ENCODE assay signal across 8 cellular contexts in the genomic region with DNA sequence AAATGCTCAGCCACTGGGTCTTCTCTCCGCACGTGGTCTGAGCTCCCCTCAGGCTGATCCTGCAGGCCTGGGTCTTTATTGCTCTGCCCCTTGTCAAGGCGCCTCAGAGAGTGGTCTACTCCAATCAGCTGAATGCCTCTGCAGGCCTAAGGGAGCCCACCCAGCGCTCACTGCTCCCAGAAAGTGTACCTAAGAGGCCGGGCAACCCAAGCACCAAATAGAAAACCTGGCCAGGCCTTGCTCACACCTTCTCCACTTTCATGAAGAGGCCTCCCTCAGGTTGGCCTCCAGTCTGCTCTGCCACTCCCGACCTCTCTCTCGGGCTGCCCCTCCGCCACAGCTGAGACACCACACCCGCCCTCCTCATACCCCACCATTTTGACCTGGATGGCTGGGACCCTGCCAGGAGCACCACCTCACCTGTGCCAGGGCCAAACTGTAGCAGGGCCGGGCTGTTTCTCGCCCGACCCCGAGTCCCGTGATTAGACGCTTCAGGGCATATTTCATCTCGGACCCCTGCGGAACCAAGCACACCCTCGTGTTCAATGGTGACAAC. TPM values are rescaled to one million over a fixed set of nuclear protein-coding genes. Genes with fewer than 3 reads are reported as not detected.
DNase-seq lines count a peak whose midpoint lies in the region; ATAC-seq, FAIRE-seq and TF ChIP-seq lines count a peak whose summit lies in the region.

No MANE protein-coding gene starts in this region.

- peak overlapping the region; percentile 75 for H3K4me3 ChIP-seq in ACC112 (ENCODE audit: low read depth, low read length)
- H3K4me3 ChIP-seq in bronchial epithelial cell (ENCODE audit: low read depth, low read length), result peak overlapping the region; percentile 100
- H3K4me3 ChIP-seq in mucosa of descending colon, result peak overlapping the region; percentile 48

- H3K4me1 ChIP-seq in ACC112 (ENCODE audit: control insufficient read depth, insufficient read depth, low read length, unreplicated experiment), result peaks cover 15% of the 10 kb centered on the region
- H3K4me1 ChIP-seq in mucosa of descending colon (ENCODE audit: low read depth), result peaks cover 26% of the 10 kb centered on the region

- no peak for FAIRE-seq in bronchial epithelial cell (lab: Jason Lieb, UNC)

- intact Hi-C loops in mucosa of descending colon (cut with DNase I, micrococcal nuclease), result no loop called here

- POLR2A ChIA-PET in HEK293T (lab: Yijun Ruan, JAX), result interaction anchor here (0.9 to 3.4 kb wide), 11 partner anchors 9 to 385 kb away, joined by 3 to 22 read pairs (median 5); a partner anchor contains a TSS

- H3K27ac ChIP-seq in ACC112 (ENCODE audit: low read depth, low read length), result no peak overlapping the region

- CTCF ChIA-PET in HEK293T (lab: Yijun Ruan, JAX), result interaction anchor here (0.6 to 0.9 kb wide), 3 partner anchors 12 to 57 kb away, joined by 3 read pairs; no protein-coding TSS in a partner anchor

- H3K36me3 ChIP-seq in ACC112 (ENCODE audit: insufficient read depth, low read length) (peaks cover 22% of the 10 kb centered on the region; the same call in 1 of the 2 replicates), bronchial epithelial cell (ENCODE audit: control insufficient read depth, insufficient read depth, low read length) (peaks cover 39% of the 10 kb centered on the region), mucosa of descending colon (ENCODE audit: low read depth) (no peaks in the 10 kb centered on the region)

- DNase-seq in bronchial epithelial cell (ENCODE audit: low read depth) (no peak), mucosa of descending colon (no peak), HEK293T (ENCODE audit: extremely low spot score) (no peak), GM03348 (ENCODE audit: low spot score) (no peak), GM20000 (ENCODE audit: low spot score) (no peak), Kasumi-1 (lab: John Stamatoyannopoulos, UW) (no peak)

- no peaks in the 10 kb centered on the region for H3K9me3 ChIP-seq in mucosa of descending colon

- H3K27me3 ChIP-seq in ACC112 (ENCODE audit: insufficient read depth, low read length) (no peaks in the 10 kb centered on the region), bronchial epithelial cell (ENCODE audit: control insufficient read depth, insufficient read depth, low read length) (no peaks in the 10 kb centered on the region)

- H3K79me2 ChIP-seq in ACC112 (ENCODE audit: control insufficient read depth, insufficient read depth, low read length, unreplicated experiment), result peaks cover 22% of the 10 kb centered on the region

- ATAC-seq in HG03175 (IDR thresholded peaks at IDR 0.05; ENCODE audit: unreplicated experiment), result peak; percentile 3
- ATAC-seq in mucosa of descending colon, result peak; percentile 3

- TF ChIP-seq CTCF in bronchial epithelial cell (IDR thresholded peaks at IDR 0.05; ENCODE audit: insufficient read depth, low read length, severe bottlenecking), result no peak
- TF ChIP-seq CTCF in mucosa of descending colon (IDR thresholded peaks at IDR 0.05), result no peak
- TF ChIP-seq CTCF in GM20000 (IDR thresholded peaks at IDR 0.05; ENCODE audit: extremely low read depth, missing control alignments), result no peak

- H2AFZ ChIP-seq in ACC112 (ENCODE audit: low read length, unreplicated experiment), result no peak overlapping the region

TF ChIP-seq in HEK293T, 16 proteins besides CTCF, POLR2A, EP300 and RAD21:
- TF ChIP-seq FOXK2 (IDR thresholded peaks at IDR 0.05) (no peak), ZNF384 (IDR thresholded peaks at IDR 0.05) (no peak), CTBP1 (IDR thresholded peaks at IDR 0.05; ENCODE audit: borderline replicate concordance) (no peak)
TF ChIP-seq in HEK293T: peak in this region for 0.

RNA-seq across cellular contexts. Expression of a gene that starts 0.7 kb away (rescaled TPM):
- total RNA-seq in bronchial epithelial cell, result 45.1 and 60.6 TPM in 2 replicates
- 10 to 100 TPM; 32.7 to 41.4 (median 36.7) TPM for total RNA-seq in mucosa of descending colon

RNA-seq across cellular contexts. Expression of a gene that starts 5.9 kb away (rescaled TPM):
- 6.6 and 24.1 TPM in 2 replicates for total RNA-seq in bronchial epithelial cell
- 100 to 1,000 TPM in 2 of 3 donors, 10 to 100 TPM in 1; 98.0 to 219 (median 189) TPM for total RNA-seq in mucosa of descending colon

RNA-seq across cellular contexts. Expression of a gene that starts 29.8 kb away (rescaled TPM):
- total RNA-seq in bronchial epithelial cell (not detected in 2 replicates), mucosa of descending colon (1 to 10 TPM in 2 of 3 donors, under 1 TPM in 1; 0.12 to 1.5 (median 1.1) TPM)

RNA-seq across cellular contexts. Expression of a gene that starts 55.8 kb away (rescaled TPM):
- total RNA-seq in bronchial epithelial cell, result 3.9 and 22.8 TPM in 2 replicates
- 10 to 100 TPM in 2 of 3 donors, 1 to 10 TPM in 1; 9.2 to 24.5 (median 11.0) TPM for total RNA-seq in mucosa of descending colon

Comparison
In these comparisons a context has a peak if more than half of its experiments do, and no peak if none do; other contexts are left out.
1. H3K4me3 ChIP-seq: peak in every context shown above with its lines; median percentile 100 in bronchial epithelial cell; 75 in ACC112; 48 in mucosa of descending colon.